Comparison of ENCODE assay signal across 8 cellular contexts in genomic region chr15:65791335-65792129, GRCh38. TPM values are rescaled to one million over a fixed set of nuclear protein-coding genes. Genes with fewer than 3 reads are reported as not detected.
DNase-seq lines count a peak whose midpoint lies in the region; ATAC-seq and TF ChIP-seq lines count a peak whose summit lies in the region.

No MANE protein-coding gene starts in this region.

- POLR2A ChIA-PET in PC-9 (lab: Charles Lee; ENCODE audit: unreplicated experiment), result interaction anchor here (0.6 kb wide), 1 partner anchor 137 kb away, joined by 16 read pairs; no protein-coding TSS in a partner anchor

- H3K79me2 ChIP-seq in PC-9 (ENCODE audit: low read depth) (peaks cover 31% of the 10 kb centered on the region), osteoblast (ENCODE audit: insufficient read depth, low read length) (peaks cover 46% of the 10 kb centered on the region)

- intact Hi-C loops in PC-9 (cut with micrococcal nuclease; ENCODE audit: unreplicated experiment) (loop anchor here (1.0 to 5.0 kb wide), 3 partner anchors 41 to 78 kb away; partner anchors contain the start of gene RAB11A), head of caudate nucleus (cut with DNase I) (loop anchor here (5.0 kb wide), 1 partner anchor 76 kb away; the partner anchor contains the start of gene RAB11A), uterus (cut with DNase I; ENCODE audit: low total_unique reads) (no loop called here)

- H4K20me1 ChIP-seq in PC-9 (ENCODE audit: insufficient read depth) (no peaks in the 10 kb centered on the region), osteoblast (ENCODE audit: insufficient read depth, low read length) (no peaks in the 10 kb centered on the region)

- H3K27me3 Mint-ChIP-seq in activated naive CD4-positive, alpha-beta T cell treated with anti-CD3 and anti-CD28 coated beads, Interleukin-2, amount 50 U/mL, for 24 hours, result no peaks in the 10 kb centered on the region

- no TSS peak for BruUV-seq in PC-9 (replicated peaks; lab: Mats Ljungman, UMichigan)

- H3K4me1 Mint-ChIP-seq in activated naive CD4-positive, alpha-beta T cell treated with anti-CD3 and anti-CD28 coated beads, Interleukin-2, amount 50 U/mL, for 24 hours, result peaks cover 56% of the 10 kb centered on the region

- DNase-seq in ELF-1 (ENCODE audit: low read depth, low spot score), result peak; percentile 87
- DNase-seq in PC-9, result peak in 1 of 2 experiments; percentile 32
- peak; percentile 36 to 85 (median 66) for DNase-seq in head of caudate nucleus
- DNase-seq in osteoblast (ENCODE audit: insufficient read length, low spot score, missing footprints), result peak; percentile 72
- peak; percentile 68 to 79 for DNase-seq in uterus
- no peak for DNase-seq in NCI-H2107 treated with DMSO at 0.1 percent for 48 hours (lab: John Stamatoyannopoulos, UW; ENCODE audit: unreplicated experiment)

- H3K27ac ChIP-seq in PC-9 (peak overlapping the region; percentile 23; the same call in 1 of the 2 replicates), osteoblast (ENCODE audit: low read depth, low read length) (peak overlapping the region; percentile 56), uterus (peak overlapping the region; percentile 93 to 97)

- no peaks in the 10 kb centered on the region; the same call in 1 of the 2 replicates for H3K9me2 ChIP-seq in PC-9 (ENCODE audit: insufficient read depth)

- H3K4me1 ChIP-seq in PC-9 (replicated peaks; ENCODE audit: insufficient read depth) (peaks cover 43% of the 10 kb centered on the region), osteoblast (ENCODE audit: insufficient read depth, low read length) (peaks cover 26% of the 10 kb centered on the region), uterus (no peaks in the 10 kb centered on the region)

- ATAC-seq in HG02885 (IDR thresholded peaks at IDR 0.05; ENCODE audit: poor library complexity, unreplicated experiment), result peak; percentile 0

- H3K9me3 ChIP-seq in PC-9 (ENCODE audit: insufficient read depth, low read depth) (no peaks in the 10 kb centered on the region), osteoblast (ENCODE audit: low read depth, low read length) (no peaks in the 10 kb centered on the region), uterus (no peaks in the 10 kb centered on the region)

- no peaks in the 10 kb centered on the region for H3K9me3 Mint-ChIP-seq in activated naive CD4-positive, alpha-beta T cell treated with anti-CD3 and anti-CD28 coated beads, Interleukin-2, amount 50 U/mL, for 24 hours

- H3F3A ChIP-seq in PC-9 (ENCODE audit: insufficient read depth, low read depth), result peaks cover 17% of the 10 kb centered on the region; the same call in 1 of the 2 replicates

- peak overlapping the region; percentile 92 for H3K27ac Mint-ChIP-seq in activated naive CD4-positive, alpha-beta T cell treated with anti-CD3 and anti-CD28 coated beads, Interleukin-2, amount 50 U/mL, for 24 hours

- H3K36me3 Mint-ChIP-seq in activated naive CD4-positive, alpha-beta T cell treated with anti-CD3 and anti-CD28 coated beads, Interleukin-2, amount 50 U/mL, for 24 hours, result no peaks in the 10 kb centered on the region

- no peak for TF ChIP-seq POLR2A in uterus (IDR thresholded peaks at IDR 0.05)

- CTCF ChIA-PET in PC-9 (lab: Charles Lee), result interaction anchor here (0.6 to 0.9 kb wide), 3 partner anchors 41 to 79 kb away, joined by 5 to 11 read pairs (median 7); no protein-coding TSS in a partner anchor

- H3K4me3 Mint-ChIP-seq in activated naive CD4-positive, alpha-beta T cell treated with anti-CD3 and anti-CD28 coated beads, Interleukin-2, amount 50 U/mL, for 24 hours, result peak overlapping the region; percentile 98

- H3K4me2 ChIP-seq in PC-9, result peak overlapping the region; percentile 97
- H3K4me2 ChIP-seq in osteoblast (ENCODE audit: insufficient read depth, low read length), result peak overlapping the region; percentile 90

- peak overlapping the region; percentile 86 for H3K4me3 ChIP-seq in PC-9
- H3K4me3 ChIP-seq in osteoblast (ENCODE audit: insufficient read depth, low read length), result peak overlapping the region; percentile 87
- H3K4me3 ChIP-seq in uterus, result peak overlapping the region; percentile 74 to 92

- H3K36me3 ChIP-seq in PC-9 (ENCODE audit: low read depth), result no peaks in the 10 kb centered on the region
- no peaks in the 10 kb centered on the region for H3K36me3 ChIP-seq in osteoblast (ENCODE audit: insufficient read depth, low read length)
- no peaks in the 10 kb centered on the region for H3K36me3 ChIP-seq in uterus

- H2AFZ ChIP-seq in PC-9 (peak overlapping the region; percentile 77), osteoblast (ENCODE audit: low read length) (peak overlapping the region; percentile 2)

- H3K27me3 ChIP-seq in PC-9 (ENCODE audit: insufficient read depth, low read depth) (no peaks in the 10 kb centered on the region), osteoblast (ENCODE audit: insufficient read depth, low read length) (no peaks in the 10 kb centered on the region), uterus (no peaks in the 10 kb centered on the region)

- TF ChIP-seq CTCF in PC-9 (conservative IDR thresholded peaks at IDR 0.05), result no peak
- TF ChIP-seq CTCF in osteoblast (IDR thresholded peaks at IDR 0.05; ENCODE audit: extremely low read depth, low read depth, low read length), result no peak
- TF ChIP-seq CTCF in uterus (IDR thresholded peaks at IDR 0.05), result no peak

RNA-seq across cellular contexts. Expression of gene DENND4A, which starts 0.6 kb away (rescaled TPM):
- total RNA-seq in PC-9 (2021), result 12.6 and 16.3 TPM in 2 replicates
- 30.4 and 32.7 TPM in 2 replicates for total RNA-seq in osteoblast
- total RNA-seq in uterus, result 10 to 100 TPM; 27.1 to 75.3 (median 52.8) TPM

Comparison
In these comparisons a context has a peak if more than half of its experiments do, and no peak if none do; other contexts are left out.
1. H3K27ac ChIP-seq: peak in every context shown above with its lines; median percentile 95 in uterus; 56 in osteoblast; 23 in PC-9.